In the genomic region with DNA sequence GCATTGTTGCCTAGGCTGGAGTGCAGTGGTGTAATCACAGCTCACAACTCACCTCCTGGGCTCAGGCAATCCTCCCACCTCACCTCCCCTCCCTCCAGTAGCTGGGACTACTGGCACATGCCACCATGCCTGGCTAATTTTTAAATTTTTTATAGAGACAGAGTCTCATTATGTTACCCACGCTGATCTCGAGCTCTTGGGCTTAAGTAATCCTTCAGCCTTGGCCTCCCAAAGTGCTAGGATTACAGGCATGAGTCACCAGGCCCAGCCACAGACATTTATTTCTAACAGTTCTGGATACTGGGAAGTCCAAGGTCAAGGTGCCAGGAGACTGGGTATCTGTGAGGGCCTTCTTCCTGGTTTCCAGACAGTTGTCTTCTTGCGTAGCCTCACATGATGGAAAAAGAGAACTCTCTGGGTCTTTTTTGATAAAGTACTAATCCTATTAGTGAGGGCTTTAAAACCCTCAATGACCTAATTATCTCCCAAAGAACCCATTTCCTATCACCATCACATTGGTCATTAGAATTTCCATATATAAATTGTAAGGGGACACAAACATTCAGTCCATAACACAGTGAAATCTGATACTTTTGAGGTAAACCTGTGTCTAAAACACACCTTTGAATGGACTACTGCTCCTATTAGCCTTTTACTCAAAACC, we compare ENCODE assay signal across 8 cellular contexts.
A peak's percentile ranks its signal among the peaks of the same experiment; 100 is the strongest.
DNase-seq lines count a peak whose midpoint lies in the region; ATAC-seq, FAIRE-seq and TF ChIP-seq lines count a peak whose summit lies in the region.

No MANE protein-coding gene starts in this region.

- H3K4me1 ChIP-seq in mucosa of stomach (ENCODE audit: control insufficient read depth, insufficient read depth, low read length), result peaks cover 18% of the 10 kb centered on the region
- peaks cover 10% of the 10 kb centered on the region for H3K4me1 ChIP-seq in CD4-positive, alpha-beta memory T cell (ENCODE audit: insufficient read depth, low read length)

- peaks cover 42% of the 10 kb centered on the region for H3K4me1 Mint-ChIP-seq in chondrocyte (ENCODE audit: low read depth)
- peaks cover 3 to 7% (median 7%) of the 10 kb centered on the region in 4 donors for H3K4me1 Mint-ChIP-seq in CD4-positive, alpha-beta memory T cell

- H3K9ac ChIP-seq in mucosa of stomach (ENCODE audit: low read length), result peak overlapping the region; percentile 0

- ATAC-seq in HG03571 (IDR thresholded peaks at IDR 0.05; ENCODE audit: unreplicated experiment), result no peak

- H3K27ac Mint-ChIP-seq in chondrocyte (ENCODE audit: unreplicated experiment), result peak overlapping the region; percentile 89
- peak overlapping the region in 1 of 7 donors; percentile 84 for H3K27ac Mint-ChIP-seq in CD4-positive, alpha-beta memory T cell

- DNase-seq in ACHN (peak; percentile 89), M059J (ENCODE audit: low read depth) (peak; percentile 96), chondrocyte (ENCODE audit: low spot score) (no peak), NCI-H2227 treated with DMSO at 0.1 percent for 48 hours (lab: John Stamatoyannopoulos, UW) (no peak), frontal cortex (ENCODE audit: low spot score in 2 of 2) (no peak)
- no peak for DNase-seq in CD4-positive, alpha-beta memory T cell

- POLR2A ChIA-PET in CD4-positive, alpha-beta memory T cell (lab: Charles Lee; ENCODE audit: partially characterized antibody), result interaction anchor here (1.5 kb wide), 1 partner anchor 70 kb away, joined by 4 read pairs; no protein-coding TSS in a partner anchor

- intact Hi-C loops in CD4-positive, alpha-beta memory T cell (cut with micrococcal nuclease), result no loop called here

- H3K9me3 Mint-ChIP-seq in chondrocyte (ENCODE audit: low read depth), result no peaks in the 10 kb centered on the region
- no peaks in the 10 kb centered on the region for H3K9me3 Mint-ChIP-seq in CD4-positive, alpha-beta memory T cell

- CTCF ChIA-PET in CD4-positive, alpha-beta memory T cell (lab: Charles Lee; ENCODE audit: partially characterized antibody), result no interaction called here

- in situ Hi-C loops in ACHN (cut with HindIII; ENCODE audit: low pct_ligation_motif_present, low pct_unique_long_range_greater_than_20kb, low sequenced_read_pairs), result no loop called here

- H3K36me3 Mint-ChIP-seq in chondrocyte (ENCODE audit: low read depth), result no peaks in the 10 kb centered on the region
- H3K36me3 Mint-ChIP-seq in CD4-positive, alpha-beta memory T cell, result peaks cover 3 to 4% of the 10 kb centered on the region in 2 donors

- no peak overlapping the region for H3K4me3 ChIP-seq in mucosa of stomach (ENCODE audit: low read length)
- H3K4me3 ChIP-seq in CD4-positive, alpha-beta memory T cell (ENCODE audit: low read length in 2 of 2), result no peak overlapping the region

- H3K4me3 Mint-ChIP-seq in chondrocyte (ENCODE audit: unreplicated experiment), result peak overlapping the region; percentile 69
- no peak overlapping the region for H3K4me3 Mint-ChIP-seq in CD4-positive, alpha-beta memory T cell

- H3K27me3 ChIP-seq in mucosa of stomach (ENCODE audit: control insufficient read depth, insufficient read depth, low read length), result no peaks in the 10 kb centered on the region
- no peaks in the 10 kb centered on the region for H3K27me3 ChIP-seq in CD4-positive, alpha-beta memory T cell (ENCODE audit: insufficient read depth, low read length)

- no peaks in the 10 kb centered on the region for H3K27me3 Mint-ChIP-seq in chondrocyte (ENCODE audit: low read depth)
- no peaks in the 10 kb centered on the region for H3K27me3 Mint-ChIP-seq in CD4-positive, alpha-beta memory T cell

- no peak for FAIRE-seq in frontal cortex (lab: Jason Lieb, UNC)

- H3K36me3 ChIP-seq in mucosa of stomach (ENCODE audit: control insufficient read depth, insufficient read depth, low read length), result no peaks in the 10 kb centered on the region
- H3K36me3 ChIP-seq in CD4-positive, alpha-beta memory T cell (ENCODE audit: insufficient read depth, low read length), result no peaks in the 10 kb centered on the region

- H3K9me3 ChIP-seq in mucosa of stomach (ENCODE audit: control insufficient read depth, low read length), result no peaks in the 10 kb centered on the region
- H3K9me3 ChIP-seq in CD4-positive, alpha-beta memory T cell (ENCODE audit: control insufficient read depth in 1 of 2, low read length in 2 of 2), result no peaks in the 10 kb centered on the region

- H3K27ac ChIP-seq in CD4-positive, alpha-beta memory T cell (ENCODE audit: low read depth, low read length), result no peak overlapping the region

- no peak for TF ChIP-seq CTCF in chondrocyte (IDR thresholded peaks at IDR 0.05)

Comparison
In these comparisons a context has a peak if more than half of its experiments do, and no peak if none do; other contexts are left out.
1. DNase-seq: peak in ACHN (single experiment) and M059J (single experiment); none in chondrocyte (single experiment), CD4-positive, alpha-beta memory T cell (0 of 5), NCI-H2227 treated with DMSO at 0.1 percent for 48 hours (single experiment) and frontal cortex (0 of 2).